Comparison of ENCODE assay signal across 15 cellular contexts in genomic region chr6:161549977-161550655, GRCh38.
DNase-seq lines count a peak whose midpoint lies in the region; TF ChIP-seq lines count a peak whose summit lies in the region.
"Had no signal": no experiment of that assay in that cellular context is flagged by ENCODE, and none has a peak within 500 bp of the region (broad histone marks: within the 10 kb centered on the region; RNA-seq: fewer than 3 reads in every experiment).

No MANE protein-coding gene starts in this region.

- no peaks in the 10 kb centered on the region for H3F3A ChIP-seq in SK-N-SH (replicated peaks; ENCODE audit: insufficient read depth)

- POLR2A ChIA-PET in SK-N-SH (lab: Yijun Ruan, JAX): no interaction called here

- DNase-seq in SIG-M5 treated with dmso at 0.1 percent for 504 hours (lab: John Stamatoyannopoulos, UW; ENCODE audit: unreplicated experiment): peak; percentile 13
- no peak for DNase-seq in SIG-M5 (lab: John Stamatoyannopoulos, UW)
- peak; percentile 47 for DNase-seq in NCI-H146 treated with DMSO at 0.1 percent for 48 hours (lab: John Stamatoyannopoulos, UW; ENCODE audit: unreplicated experiment)
- DNase-seq in mammary epithelial cell: peak; percentile 1
- peak; percentile 40 for DNase-seq in renal cortical epithelial cell (ENCODE audit: low read depth)
- DNase-seq in SK-N-SH: no peak
- DNase-seq in foreskin fibroblast: no peak
- no peak for DNase-seq in tibial artery
- DNase-seq: activated B cell treated with CpG ODN at 0.5 μM for 24 hours; activated CD8-positive, alpha-beta memory T cell treated with anti-CD3 and anti-CD28 coated beads, Interleukin-2, amount 50 U/mL, for 4 hours; DND-41; islet precursor cell; NCI-H524; right lobe of liver had no signal

- no TSS peak for BruUV-seq in mammary epithelial cell (replicated peaks; lab: Mats Ljungman, UMichigan)

- H4K20me1 ChIP-seq in mammary epithelial cell (ENCODE audit: insufficient read depth, low read length) (no peaks in the 10 kb centered on the region), SK-N-SH (ENCODE audit: insufficient read depth) (no peaks in the 10 kb centered on the region)

- no peak for TF ChIP-seq RAD21 in SK-N-SH (IDR thresholded peaks at IDR 0.05; ENCODE audit: low read length)

- H3K4me2 ChIP-seq in mammary epithelial cell (ENCODE audit: insufficient read depth, low read depth, low read length) (no peak overlapping the region), SK-N-SH (no peak overlapping the region)
- H3K4me2 ChIP-seq: KMS-11 had no signal

- H3K36me3 ChIP-seq in mammary epithelial cell (ENCODE audit: insufficient read depth, low read length): no peaks in the 10 kb centered on the region
- no peaks in the 10 kb centered on the region for H3K36me3 ChIP-seq in SK-N-SH (replicated peaks in 1 of 2; ENCODE audit: control insufficient read depth in 1 of 2, insufficient read depth in 2 of 2, low read length in 1 of 2)
- no peaks in the 10 kb centered on the region for H3K36me3 ChIP-seq in tibial artery
- H3K36me3 ChIP-seq: right lobe of liver had no signal

- H3K27me3 ChIP-seq in mammary epithelial cell (ENCODE audit: insufficient read depth, low read length) (no peaks in the 10 kb centered on the region), SK-N-SH (ENCODE audit: insufficient read depth) (no peaks in the 10 kb centered on the region), tibial artery (no peaks in the 10 kb centered on the region)
- H3K27me3 ChIP-seq: right lobe of liver had no signal

- H3K79me2 ChIP-seq in mammary epithelial cell (ENCODE audit: insufficient read depth, low read length): no peaks in the 10 kb centered on the region
- H3K79me2 ChIP-seq in SK-N-SH (ENCODE audit: insufficient read depth): no peaks in the 10 kb centered on the region

- intact Hi-C loops in mammary epithelial cell (cut with micrococcal nuclease) (no loop called here), tibial artery (cut with DNase I; ENCODE audit: low total_unique reads) (no loop called here)

- no peak for TF ChIP-seq EP300 in SK-N-SH (IDR thresholded peaks at IDR 0.05; ENCODE audit: borderline replicate concordance in 1 of 2, low read depth in 1 of 2, low read length in 1 of 2)

- CTCF ChIA-PET in mammary epithelial cell (lab: Charles Lee; ENCODE audit: low non-redundant PET): interaction anchor here (0.7 kb wide), 1 partner anchor 143 kb away, joined by 3 read pairs; no protein-coding TSS in a partner anchor
- CTCF ChIA-PET in SK-N-SH (lab: Yijun Ruan, JAX): no interaction called here

- in situ Hi-C loops in mammary epithelial cell (cut with MboI; ENCODE audit: low sequenced_read_pairs in 2 of 2): no loop called here

- dilution Hi-C loops in mammary epithelial cell (cut with HindIII; ENCODE audit: low sequenced_read_pairs): no loop called here

- H3K9me3 ChIP-seq in mammary epithelial cell (replicated peaks; ENCODE audit: insufficient read depth, low read length) (no peaks in the 10 kb centered on the region), SK-N-SH (no peaks in the 10 kb centered on the region), tibial artery (peaks cover 0 to 6% (median under 1%) of the 10 kb centered on the region in 3 donors)
- H3K9me3 ChIP-seq: right lobe of liver had no signal

- H3K27ac ChIP-seq in mammary epithelial cell (ENCODE audit: insufficient read depth, low read depth, low read length) (no peak overlapping the region), SK-N-SH (ENCODE audit: low read depth in 2 of 2, low read length in 1 of 2) (no peak overlapping the region), tibial artery (no peak overlapping the region)
- H3K27ac ChIP-seq: KMS-11, right lobe of liver had no signal

- H3K4me3 ChIP-seq in mammary epithelial cell (replicated peaks in 1 of 3; ENCODE audit: insufficient read depth in 1 of 3, low read depth in 2 of 3, low read length in 3 of 3): no peak overlapping the region
- no peak overlapping the region for H3K4me3 ChIP-seq in SK-N-SH (ENCODE audit: low read depth in 2 of 2, low read length in 1 of 2)
- no peak overlapping the region for H3K4me3 ChIP-seq in foreskin fibroblast (ENCODE audit: low read depth in 1 of 2, low read length in 2 of 2)
- no peak overlapping the region for H3K4me3 ChIP-seq in tibial artery
- H3K4me3 ChIP-seq: right lobe of liver had no signal

- peak in 1 of 2 donors; percentile 13 for TF ChIP-seq CTCF in mammary epithelial cell (conservative IDR thresholded peaks at IDR 0.05 in 1 of 2, IDR thresholded peaks at IDR 0.05 in 1 of 2; ENCODE audit: extremely low read depth in 1 of 2, insufficient read depth in 1 of 2, low read depth in 1 of 2, low read length in 2 of 2)
- no peak for TF ChIP-seq CTCF in SK-N-SH (IDR thresholded peaks at IDR 0.05)
- TF ChIP-seq CTCF in foreskin fibroblast (IDR thresholded peaks at IDR 0.05; ENCODE audit: low read depth, low read length): no peak
- no peak for TF ChIP-seq CTCF in tibial artery (IDR thresholded peaks at IDR 0.05)

- H2AFZ ChIP-seq in mammary epithelial cell (ENCODE audit: low read depth, low read length) (no peak overlapping the region), SK-N-SH (ENCODE audit: low read depth) (no peak overlapping the region)

- no peaks in the 10 kb centered on the region for H3K9me2 ChIP-seq in SK-N-SH

- no peak overlapping the region for H3K9ac ChIP-seq in mammary epithelial cell (ENCODE audit: insufficient read depth, low read length)
- H3K9ac ChIP-seq in SK-N-SH: no peak overlapping the region
- H3K9ac ChIP-seq: KMS-11 had no signal

- 40% methylated on average over 4 of the region's 4 CpGs for WGBS in mammary epithelial cell (ENCODE audit: low coverage, missing lambda C conversion rate)
- 27% methylated on average over 4 of the region's 4 CpGs for WGBS in SK-N-SH (ENCODE audit: low lambda C conversion rate)

- H3K4me1 ChIP-seq in mammary epithelial cell (ENCODE audit: insufficient read depth, low read length) (no peaks in the 10 kb centered on the region), SK-N-SH (ENCODE audit: control insufficient read depth in 1 of 2, insufficient read depth in 2 of 2, low read depth in 1 of 2, low read length in 1 of 2) (no peaks in the 10 kb centered on the region; a peak in 1 of 4 replicates), tibial artery (no peaks in the 10 kb centered on the region)
- H3K4me1 ChIP-seq: right lobe of liver had no signal

TF ChIP-seq in SK-N-SH, 30 proteins besides CTCF, POLR2A, EP300 and RAD21:
- TF ChIP-seq FOSL2 (IDR thresholded peaks at IDR 0.05; ENCODE audit: borderline replicate concordance, low read depth) (no peak), EZH2phosphoT487 (IDR thresholded peaks at IDR 0.05; ENCODE audit: borderline replicate concordance, low read depth) (no peak), USF2 (IDR thresholded peaks at IDR 0.05; ENCODE audit: borderline replicate concordance, low read depth, low read length) (no peak), RCOR1 (IDR thresholded peaks at IDR 0.05; ENCODE audit: low read length) (no peak), GABPA (IDR thresholded peaks at IDR 0.05; ENCODE audit: low read depth) (no peak), RXRA (IDR thresholded peaks at IDR 0.05; ENCODE audit: borderline replicate concordance, low read depth) (no peak), MXI1 (IDR thresholded peaks at IDR 0.05; ENCODE audit: low read depth, low read length) (no peak), POLR2AphosphoS5 (IDR thresholded peaks at IDR 0.05; ENCODE audit: low read depth, low read length) (no peak)
- TF ChIP-seq, protein P1, sequence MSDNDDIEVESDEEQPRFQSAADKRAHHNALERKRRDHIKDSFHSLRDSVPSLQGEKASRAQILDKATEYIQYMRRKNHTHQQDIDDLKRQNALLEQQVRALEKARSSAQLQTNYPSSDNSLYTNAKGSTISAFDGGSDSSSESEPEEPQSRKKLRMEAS (IDR thresholded peaks at IDR 0.05; ENCODE audit: low read depth): no peak

Comparison
In these comparisons a context has a peak if more than half of its experiments do, and no peak if none do; other contexts are left out.
1. DNase-seq: peak in SIG-M5 treated with dmso at 0.1 percent for 504 hours (single experiment), NCI-H146 treated with DMSO at 0.1 percent for 48 hours (single experiment), mammary epithelial cell (single experiment) and renal cortical epithelial cell (single experiment); none in SIG-M5 (single experiment), SK-N-SH (single experiment), foreskin fibroblast (0 of 2) and tibial artery (0 of 2).